31 cellular contexts compared by ENCODE assay signal in genomic region chr20:47484303-47484702, GRCh38.
"Had no signal": no experiment of that assay in that cellular context is flagged by ENCODE, and none has a peak within 500 bp of the region (broad histone marks: within the 10 kb centered on the region; RNA-seq: fewer than 3 reads in every experiment).

No MANE protein-coding gene starts in this region.

- H2AFZ ChIP-seq: parathyroid adenoma had no signal

- FAIRE-seq: astrocyte, TTC549 had no signal

- H3K36me3 ChIP-seq: brain microvascular endothelial cell, left lung, lower lobe of right lung, right atrium auricular region, transverse colon had no signal

- H3K9ac ChIP-seq: parathyroid adenoma had no signal

- H3K4me3 Mint-ChIP-seq: activated CD8-positive, alpha-beta T cell treated with anti-CD3 and anti-CD28 coated beads for 36 hours; activated naive CD4-positive, alpha-beta T cell treated with anti-CD3 and anti-CD28 coated beads, Interleukin-2, amount 50 U/mL, for 24 hours; activated T-cell treated with anti-CD3 and anti-CD28 coated beads, Interleukin-2, amount 50 U/mL, for 4 hours; naive thymus-derived CD8-positive, alpha-beta T cell; neural crest cell; T-helper 1 cell treated with Interleukin-12 subunit alpha and Interleukin-12 subunit beta and Interleukin-4 antibody, amounts not matched to agents 30 μg/mL and 1 μg/mL, for 36 hours had no signal

- H3K27ac ChIP-seq: brain microvascular endothelial cell, left lung, lower lobe of right lung, parathyroid adenoma, psoas muscle, right atrium auricular region, testis, transverse colon, VCaP had no signal

- H3K4me3 ChIP-seq: left lung, lower lobe of right lung, psoas muscle, right atrium auricular region, testis, transverse colon had no signal

- H3K4me1 ChIP-seq: parathyroid adenoma, psoas muscle, testis had no signal

- H3K9me3 Mint-ChIP-seq: activated naive CD4-positive, alpha-beta T cell treated with anti-CD3 and anti-CD28 coated beads, Interleukin-2, amount 50 U/mL, for 24 hours; activated T-cell treated with anti-CD3 and anti-CD28 coated beads, Interleukin-2, amount 50 U/mL, for 4 hours; activated T-helper 2 cell treated with anti-CD3 and anti-CD28 coated beads, Interferon-gamma antibody, Interleukin-2, Interleukin-4, amounts not matched to agents 10 μg/mL and 5 μg/mL and 100 μg/mL, durations not matched to agents 14 hours and 24 hours and 36 hours; naive thymus-derived CD8-positive, alpha-beta T cell; neural crest cell; T-helper 1 cell treated with Interleukin-12 subunit alpha and Interleukin-12 subunit beta and Interleukin-4 antibody, amounts not matched to agents 30 μg/mL and 1 μg/mL, for 36 hours had no signal

- H3K4me1 Mint-ChIP-seq: neural crest cell had no signal

- H3K9me3 ChIP-seq: left lung, lower lobe of right lung, psoas muscle, right atrium auricular region, testis, transverse colon had no signal

- H3K79me2 ChIP-seq: parathyroid adenoma had no signal

- H3K27me3 ChIP-seq: brain microvascular endothelial cell, left lung, right atrium auricular region, testis, transverse colon had no signal

- H3K36me3 Mint-ChIP-seq: activated naive CD4-positive, alpha-beta T cell treated with anti-CD3 and anti-CD28 coated beads, Interleukin-2, amount 50 U/mL, for 24 hours; naive thymus-derived CD8-positive, alpha-beta T cell had no signal

- ATAC-seq: activated CD8-positive, alpha-beta T cell treated with anti-CD3 and anti-CD28 coated beads for 36 hours; activated T-cell treated with anti-CD3 and anti-CD28 coated beads, Interleukin-2, amount 50 U/mL, for 4 hours; esophagus mucosa; left lung; lower lobe of right lung; naive thymus-derived CD8-positive, alpha-beta T cell; psoas muscle had no signal

- H3K27me3 Mint-ChIP-seq: activated CD8-positive, alpha-beta T cell treated with anti-CD3 and anti-CD28 coated beads for 36 hours; activated naive CD4-positive, alpha-beta T cell treated with anti-CD3 and anti-CD28 coated beads, Interleukin-2, amount 50 U/mL, for 24 hours; naive thymus-derived CD8-positive, alpha-beta T cell had no signal

- DNase-seq: activated CD4-positive, alpha-beta T cell treated with anti-CD3 and anti-CD28 coated beads for 48 hours; activated CD8-positive, alpha-beta T cell treated with anti-CD3 and anti-CD28 coated beads for 36 hours; activated T-cell treated with anti-CD3 and anti-CD28 coated beads, Interleukin-2, amount 50 U/mL, for 4 hours; amniotic stem cell; brain microvascular endothelial cell; cortex of kidney; foreskin fibroblast; head of caudate nucleus; hypothalamus; left lung; lower lobe of right lung; mesenchymal stem cell; naive thymus-derived CD8-positive, alpha-beta T cell; nucleus accumbens; psoas muscle; stimulated activated CD4-positive, alpha-beta T cell treated with anti-CD3 and anti-CD28 coated beads, Interleukin-15, amount 100 ng/mL, for 24 hours; stimulated activated CD4-positive, alpha-beta T cell treated with anti-CD3 and anti-CD28 coated beads, Interleukin-2, amount 100 ng/mL, for 24 hours; stimulated activated naive CD4-positive, alpha-beta T cell; T-helper 9 cell; testis; transverse colon had no signal
